Comparison of ENCODE assay signal across 10 cellular contexts in genomic region chr6:28135393-28135792, GRCh38. TPM values are rescaled to one million over a fixed set of nuclear protein-coding genes. Genes with fewer than 3 reads are reported as not detected.
A peak's percentile ranks its signal among the peaks of the same experiment; 100 is the strongest.
DNase-seq lines count a peak whose midpoint lies in the region; ATAC-seq, FAIRE-seq and TF ChIP-seq lines count a peak whose summit lies in the region.
"Had no signal": no experiment of that assay in that cellular context is flagged by ENCODE, and none has a peak within 500 bp of the region (broad histone marks: within the 10 kb centered on the region; RNA-seq: fewer than 3 reads in every experiment).

No MANE protein-coding gene starts in this region.

- TF ChIP-seq RAD21 in A549 (conservative IDR thresholded peaks at IDR 0.05 in 1 of 2, IDR thresholded peaks at IDR 0.05 in 1 of 2), result no peak

- no peak for ATAC-seq in A549
- no peak for ATAC-seq in pancreas
- no peak for ATAC-seq in GM21390 (IDR thresholded peaks at IDR 0.05; ENCODE audit: unreplicated experiment)

- intact Hi-C loops in pancreas (cut with DNase I), result loop anchor here in 1 of 3 donors (10.0 kb wide), 1 partner anchor 229 kb away; no protein-coding TSS in a partner anchor

- POLR2A ChIA-PET in A549 (lab: Yijun Ruan, JAX), result no interaction called here

- H3K9me3 ChIP-seq in A549 (no peaks in the 10 kb centered on the region), SU-DHL-6 (ENCODE audit: insufficient read depth, low read length) (no peaks in the 10 kb centered on the region), iPS-15b (ENCODE audit: control insufficient read depth, insufficient read depth, low read length) (no peaks in the 10 kb centered on the region), pancreas (no peaks in the 10 kb centered on the region)

- peaks cover 69% of the 10 kb centered on the region for H3K79me2 ChIP-seq in SU-DHL-6 (ENCODE audit: insufficient read depth, low read length)

- FAIRE-seq in A549 (lab: Jason Lieb, UNC), result no peak
- no peak for FAIRE-seq in pancreas (lab: Jason Lieb, UNC)

- H3K27me3 ChIP-seq in GM06990 (replicated peaks; ENCODE audit: control insufficient read depth, insufficient read depth, low read length), result no peaks in the 10 kb centered on the region
- H3K27me3 ChIP-seq in SU-DHL-6 (ENCODE audit: low read length), result no peaks in the 10 kb centered on the region
- H3K27me3 ChIP-seq in iPS-15b (ENCODE audit: control insufficient read depth, insufficient read depth, low read length), result peaks cover 11% of the 10 kb centered on the region
- no peaks in the 10 kb centered on the region for H3K27me3 ChIP-seq in pancreas

- no peak for TF ChIP-seq EP300 in A549 (IDR thresholded peaks at IDR 0.05)

- 0 out of 6 replicates have a peak overlapping the region, but pooled peaks of 1 of the 2 experiments have one; percentile 7 for H3K27ac ChIP-seq in A549
- H3K27ac ChIP-seq in SU-DHL-6 (ENCODE audit: low read depth, low read length), result peak overlapping the region; percentile 85
- H3K27ac ChIP-seq in pancreas, result no peak overlapping the region
- H3K27ac ChIP-seq: RWPE1 had no signal

- peaks cover 4% of the 10 kb centered on the region; the same call in 1 of the 2 replicates for H3K36me3 ChIP-seq in GM06990 (ENCODE audit: control insufficient read depth, insufficient read depth, low read length)
- H3K36me3 ChIP-seq in SU-DHL-6 (ENCODE audit: low read length), result no peaks in the 10 kb centered on the region; the same call in 1 of the 2 replicates
- no peaks in the 10 kb centered on the region for H3K36me3 ChIP-seq in iPS-15b (ENCODE audit: control insufficient read depth, insufficient read depth, low read length)
- H3K36me3 ChIP-seq in pancreas, result no peaks in the 10 kb centered on the region

- CTCF ChIA-PET in A549 (lab: Yijun Ruan, JAX), result no interaction called here

- H3K9ac ChIP-seq in SU-DHL-6 (ENCODE audit: low read length) (peak overlapping the region; percentile 93), iPS-15b (ENCODE audit: low read depth, low read length) (no peak overlapping the region)

- 25% methylated on average over 3 of the region's 3 CpGs for WGBS in A549 (ENCODE audit: missing lambda C conversion rate)
- 25 to 27% methylated on average over 3 of the region's 3 CpGs for WGBS in pancreas, 2 donors

- TF ChIP-seq CTCF in A549 (IDR thresholded peaks at IDR 0.05) (no peak), GM06990 (IDR thresholded peaks at IDR 0.05; ENCODE audit: insufficient read depth, low read length, poor library complexity, severe bottlenecking) (no peak), SU-DHL-6 (IDR thresholded peaks at IDR 0.05; ENCODE audit: insufficient read depth, low read length, poor library complexity, severe bottlenecking) (no peak), pancreas (IDR thresholded peaks at IDR 0.05) (no peak)

- H3F3A ChIP-seq in SU-DHL-6 (ENCODE audit: insufficient read depth), result peaks cover 66% of the 10 kb centered on the region

- no peaks in the 10 kb centered on the region for H4K20me1 ChIP-seq in SU-DHL-6 (ENCODE audit: low read depth, low read length)

- no peak overlapping the region for H2AFZ ChIP-seq in SU-DHL-6 (ENCODE audit: low read depth, low read length, severe bottlenecking)

- no peaks in the 10 kb centered on the region for H3K9me2 ChIP-seq in SU-DHL-6 (replicated peaks; ENCODE audit: insufficient read depth, low read length)

- H3K4me2 ChIP-seq in A549 (peak overlapping the region; percentile 76), SU-DHL-6 (ENCODE audit: low read depth, low read length, poor library complexity, severe bottlenecking) (peak overlapping the region; percentile 93)

- peaks cover 7% of the 10 kb centered on the region; the same call in 1 of the 3 replicates for H3K4me1 ChIP-seq in A549
- peaks cover 6% of the 10 kb centered on the region for H3K4me1 ChIP-seq in iPS-15b (ENCODE audit: control insufficient read depth, insufficient read depth, low read length)
- H3K4me1 ChIP-seq in pancreas, result peaks cover 0 to 9% (median 4%) of the 10 kb centered on the region in 3 donors

- H3K4me3 ChIP-seq in A549 (no peak overlapping the region; the same call in 2 of the 3 replicates), GM06990 (replicated peaks; ENCODE audit: low read depth, low read length) (peak overlapping the region; percentile 83), SU-DHL-6 (ENCODE audit: insufficient read depth, low read length, poor library complexity, severe bottlenecking) (peak overlapping the region; percentile 87), iPS-15b (ENCODE audit: low read depth, low read length) (peak overlapping the region; percentile 67), pancreas (peak overlapping the region in 1 of 4 donors; percentile 71)

- no peak for DNase-seq in A549 (ENCODE audit: low read depth in 1 of 2, low spot score in 1 of 2)
- DNase-seq in GM06990 (ENCODE audit: extremely low read depth, insufficient read length), result no peak
- no peak for DNase-seq in glomerular visceral epithelial cell (ENCODE audit: extremely low spot score)
- DNase-seq in retina, result no peak
- DNase-seq in pancreas, result no peak
- DNase-seq: cerebellar nuclear complex had no signal

- no peak for TF ChIP-seq POLR2A in A549 (IDR thresholded peaks at IDR 0.05; ENCODE audit: low read length)

TF ChIP-seq in A549, 52 proteins besides CTCF, POLR2A, EP300 and RAD21:
- TF ChIP-seq HDAC2 (IDR thresholded peaks at IDR 0.05), result no peak
- TF ChIP-seq NFE2L2 (conservative IDR thresholded peaks at IDR 0.05; ENCODE audit: low read length), result no peak
- TF ChIP-seq FOSB (CRISPR knock-in tag; IDR thresholded peaks at IDR 0.05), result no peak
- no peak for TF ChIP-seq HES2 (IDR thresholded peaks at IDR 0.05)
- no peak for TF ChIP-seq MYC (IDR thresholded peaks at IDR 0.05; ENCODE audit: borderline replicate concordance, low read length)
- TF ChIP-seq ZFP36 (IDR thresholded peaks at IDR 0.05; ENCODE audit: borderline replicate concordance, partially characterized antibody), result no peak
- no peak for TF ChIP-seq FOSL2 (IDR thresholded peaks at IDR 0.05)
- TF ChIP-seq FOSL2 (CRISPR knock-in tag; IDR thresholded peaks at IDR 0.05), result no peak
- TF ChIP-seq MAX (IDR thresholded peaks at IDR 0.05), result no peak
- no peak for TF ChIP-seq TFCP2L1 (CRISPR knock-in tag; IDR thresholded peaks at IDR 0.05)
- no peak for TF ChIP-seq NR3C1 (IDR thresholded peaks at IDR 0.05)
- no peak for TF ChIP-seq CBX2 (IDR thresholded peaks at IDR 0.05; ENCODE audit: borderline replicate concordance, low read depth)
- TF ChIP-seq EHMT2 (IDR thresholded peaks at IDR 0.05; ENCODE audit: low read depth), result no peak

RNA-seq across cellular contexts. Expression of gene ZKSCAN8, which starts 6.3 kb away (rescaled TPM):
- polyA plus RNA-seq in A549 (2011; rRNA removed), result 8.9 and 16.2 TPM in 2 replicates
- polyA plus RNA-seq in A549 (2012; cell fraction: cytosol; rRNA removed), result 1.7 TPM in 2 replicates
- polyA plus RNA-seq in A549 (2012; cell fraction: nucleus; rRNA removed), result 3.1 and 5.4 TPM in 2 replicates
- polyA plus RNA-seq in A549 (2017; fragmentation: RNase III; extraction: RNeasy Plus Mini Kit Qiagen cat#74134 plus additional on column Dnase treatment), result 6.9 to 8.5 TPM (median 8.4 TPM) in 3 replicates
- polyA minus RNA-seq in A549 (2011; rRNA and poly(A)+ RNA removed), result 14.8 and 25.5 TPM in 2 replicates
- total RNA-seq in pancreas, result 10 to 100 TPM in 1 of 6 donors, 1 to 10 TPM in 5; 5.6 to 12.0 (median 8.7) TPM
- polyA plus RNA-seq in pancreas, result 1 to 10 TPM; 2.4 to 6.0 TPM

RNA-seq across cellular contexts. Expression of gene ZSCAN16, which starts 11.0 kb away (rescaled TPM):
- polyA plus RNA-seq in A549 (2011; rRNA removed), result 5.5 and 6.0 TPM in 2 replicates
- polyA plus RNA-seq in A549 (2012; cell fraction: cytosol; rRNA removed), result 2.4 and 2.8 TPM in 2 replicates
- polyA plus RNA-seq in A549 (2012; cell fraction: nucleus; rRNA removed), result 1.5 and 1.7 TPM in 2 replicates
- polyA plus RNA-seq in A549 (2017; fragmentation: RNase III; extraction: RNeasy Plus Mini Kit Qiagen cat#74134 plus additional on column Dnase treatment), result 5.7 to 6.1 TPM (median 5.8 TPM) in 3 replicates
- polyA minus RNA-seq in A549 (2011; rRNA and poly(A)+ RNA removed), result 4.4 and 5.0 TPM in 2 replicates
- 1 to 10 TPM; 1.6 to 4.2 (median 2.5) TPM for total RNA-seq in pancreas
- 1 to 10 TPM; 4.5 to 5.0 TPM for polyA plus RNA-seq in pancreas

RNA-seq across cellular contexts. Expression of gene ZNF165, which starts 55.0 kb away (rescaled TPM):
- 0.71 and 0.72 TPM in 2 replicates for polyA plus RNA-seq in A549 (2011; rRNA removed)
- polyA plus RNA-seq in A549 (2012; cell fraction: cytosol; rRNA removed), result 0.19 and 0.23 TPM in 2 replicates
- 0.16 and 0.19 TPM in 2 replicates for polyA plus RNA-seq in A549 (2012; cell fraction: nucleus; rRNA removed)
- polyA plus RNA-seq in A549 (2017; fragmentation: RNase III; extraction: RNeasy Plus Mini Kit Qiagen cat#74134 plus additional on column Dnase treatment), result 0.62 to 0.76 TPM (median 0.63 TPM) in 3 replicates
- 0.50 and 0.97 TPM in 2 replicates for polyA minus RNA-seq in A549 (2011; rRNA and poly(A)+ RNA removed)
- total RNA-seq in pancreas, result 1 to 10 TPM; 2.8 to 4.3 (median 3.2) TPM
- polyA plus RNA-seq in pancreas, result 1 to 10 TPM; 2.8 to 4.0 TPM
